ENCODE assay signal across 2 cellular contexts in the genomic region with DNA sequence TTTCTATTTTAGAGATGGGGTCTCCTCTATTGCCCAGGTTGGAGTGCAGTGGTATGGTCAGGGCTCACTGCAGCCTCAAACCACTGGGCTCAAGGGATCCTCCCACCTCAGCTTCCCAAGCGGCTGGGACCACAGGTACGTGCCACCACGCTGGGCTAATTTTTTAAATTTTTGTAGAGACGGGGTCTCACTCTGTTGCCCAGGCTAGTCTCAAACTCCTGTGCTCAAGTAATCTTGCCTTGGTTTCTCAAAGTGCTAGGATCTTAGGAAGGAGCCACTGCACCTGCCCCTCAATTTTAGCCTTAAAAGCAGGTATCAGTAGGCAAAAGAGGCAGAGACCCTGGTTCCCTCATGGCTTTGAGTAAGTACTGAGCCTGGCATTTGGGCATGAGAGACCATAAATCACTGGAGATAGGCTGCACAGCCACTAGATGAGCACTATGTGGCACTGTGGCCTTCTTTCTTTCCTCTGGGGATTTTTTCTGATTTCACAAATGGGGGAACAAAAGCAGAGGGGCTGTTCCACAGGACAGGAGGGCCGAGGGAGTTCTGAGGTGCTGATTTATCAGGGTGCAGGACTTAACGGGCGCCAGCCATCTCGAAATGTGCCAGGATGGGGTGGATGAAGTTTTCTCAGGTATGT.
TF ChIP-seq lines count a peak whose summit lies in the region.

No MANE protein-coding gene starts in this region.

TF ChIP-seq in HCT116, 20 proteins besides CTCF, POLR2A, EP300 and RAD21:
- TF ChIP-seq, protein P1, sequence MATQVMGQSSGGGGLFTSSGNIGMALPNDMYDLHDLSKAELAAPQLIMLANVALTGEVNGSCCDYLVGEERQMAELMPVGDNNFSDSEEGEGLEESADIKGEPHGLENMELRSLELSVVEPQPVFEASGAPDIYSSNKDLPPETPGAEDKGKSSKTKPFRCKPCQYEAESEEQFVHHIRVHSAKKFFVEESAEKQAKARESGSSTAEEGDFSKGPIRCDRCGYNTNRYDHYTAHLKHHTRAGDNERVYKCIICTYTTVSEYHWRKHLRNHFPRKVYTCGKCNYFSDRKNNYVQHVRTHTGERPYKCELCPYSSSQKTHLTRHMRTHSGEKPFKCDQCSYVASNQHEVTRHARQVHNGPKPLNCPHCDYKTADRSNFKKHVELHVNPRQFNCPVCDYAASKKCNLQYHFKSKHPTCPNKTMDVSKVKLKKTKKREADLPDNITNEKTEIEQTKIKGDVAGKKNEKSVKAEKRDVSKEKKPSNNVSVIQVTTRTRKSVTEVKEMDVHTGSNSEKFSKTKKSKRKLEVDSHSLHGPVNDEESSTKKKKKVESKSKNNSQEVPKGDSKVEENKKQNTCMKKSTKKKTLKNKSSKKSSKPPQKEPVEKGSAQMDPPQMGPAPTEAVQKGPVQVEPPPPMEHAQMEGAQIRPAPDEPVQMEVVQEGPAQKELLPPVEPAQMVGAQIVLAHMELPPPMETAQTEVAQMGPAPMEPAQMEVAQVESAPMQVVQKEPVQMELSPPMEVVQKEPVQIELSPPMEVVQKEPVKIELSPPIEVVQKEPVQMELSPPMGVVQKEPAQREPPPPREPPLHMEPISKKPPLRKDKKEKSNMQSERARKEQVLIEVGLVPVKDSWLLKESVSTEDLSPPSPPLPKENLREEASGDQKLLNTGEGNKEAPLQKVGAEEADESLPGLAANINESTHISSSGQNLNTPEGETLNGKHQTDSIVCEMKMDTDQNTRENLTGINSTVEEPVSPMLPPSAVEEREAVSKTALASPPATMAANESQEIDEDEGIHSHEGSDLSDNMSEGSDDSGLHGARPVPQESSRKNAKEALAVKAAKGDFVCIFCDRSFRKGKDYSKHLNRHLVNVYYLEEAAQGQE (IDR thresholded peaks at IDR 0.05; ENCODE audit: low read depth): no peak
- no peak for TF ChIP-seq JUND (IDR thresholded peaks at IDR 0.05)
- no peak for TF ChIP-seq ELF1 (IDR thresholded peaks at IDR 0.05; ENCODE audit: borderline replicate concordance, low read depth)
- TF ChIP-seq, protein P2, sequence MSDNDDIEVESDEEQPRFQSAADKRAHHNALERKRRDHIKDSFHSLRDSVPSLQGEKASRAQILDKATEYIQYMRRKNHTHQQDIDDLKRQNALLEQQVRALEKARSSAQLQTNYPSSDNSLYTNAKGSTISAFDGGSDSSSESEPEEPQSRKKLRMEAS (IDR thresholded peaks at IDR 0.05): no peak
- no peak for TF ChIP-seq CEBPB (IDR thresholded peaks at IDR 0.05; ENCODE audit: low read depth)
- no peak for TF ChIP-seq POLR2AphosphoS5 (IDR thresholded peaks at IDR 0.05; ENCODE audit: low read depth, low read length)
- TF ChIP-seq ZFX (IDR thresholded peaks at IDR 0.05): no peak
- TF ChIP-seq SIN3A (IDR thresholded peaks at IDR 0.05; ENCODE audit: low read depth): no peak
- TF ChIP-seq, protein P3, sequence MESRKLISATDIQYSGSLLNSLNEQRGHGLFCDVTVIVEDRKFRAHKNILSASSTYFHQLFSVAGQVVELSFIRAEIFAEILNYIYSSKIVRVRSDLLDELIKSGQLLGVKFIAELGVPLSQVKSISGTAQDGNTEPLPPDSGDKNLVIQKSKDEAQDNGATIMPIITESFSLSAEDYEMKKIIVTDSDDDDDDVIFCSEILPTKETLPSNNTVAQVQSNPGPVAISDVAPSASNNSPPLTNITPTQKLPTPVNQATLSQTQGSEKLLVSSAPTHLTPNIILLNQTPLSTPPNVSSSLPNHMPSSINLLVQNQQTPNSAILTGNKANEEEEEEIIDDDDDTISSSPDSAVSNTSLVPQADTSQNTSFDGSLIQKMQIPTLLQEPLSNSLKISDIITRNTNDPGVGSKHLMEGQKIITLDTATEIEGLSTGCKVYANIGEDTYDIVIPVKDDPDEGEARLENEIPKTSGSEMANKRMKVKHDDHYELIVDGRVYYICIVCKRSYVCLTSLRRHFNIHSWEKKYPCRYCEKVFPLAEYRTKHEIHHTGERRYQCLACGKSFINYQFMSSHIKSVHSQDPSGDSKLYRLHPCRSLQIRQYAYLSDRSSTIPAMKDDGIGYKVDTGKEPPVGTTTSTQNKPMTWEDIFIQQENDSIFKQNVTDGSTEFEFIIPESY (IDR thresholded peaks at IDR 0.05; ENCODE audit: extremely low read depth, insufficient replicate concordance, low read length): no peak
- no peak for TF ChIP-seq EGR1 (IDR thresholded peaks at IDR 0.05; ENCODE audit: low read depth)
- TF ChIP-seq, protein P4, sequence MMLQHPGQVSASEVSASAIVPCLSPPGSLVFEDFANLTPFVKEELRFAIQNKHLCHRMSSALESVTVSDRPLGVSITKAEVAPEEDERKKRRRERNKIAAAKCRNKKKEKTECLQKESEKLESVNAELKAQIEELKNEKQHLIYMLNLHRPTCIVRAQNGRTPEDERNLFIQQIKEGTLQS (IDR thresholded peaks at IDR 0.05): no peak
- no peak for TF ChIP-seq YY1 (IDR thresholded peaks at IDR 0.05; ENCODE audit: extremely low read depth, insufficient replicate concordance, low read depth, low read length)
- no peak for TF ChIP-seq EZH2phosphoT487 (IDR thresholded peaks at IDR 0.05; ENCODE audit: borderline replicate concordance)
- no peak for TF ChIP-seq SRF (IDR thresholded peaks at IDR 0.05; ENCODE audit: low read depth)
- TF ChIP-seq FOSL1 (IDR thresholded peaks at IDR 0.05; ENCODE audit: low read depth): no peak

TF ChIP-seq in HepG2, 621 proteins besides CTCF, POLR2A, EP300 and RAD21 (continued from another document):
- TF ChIP-seq TBL1XR1 (IDR thresholded peaks at IDR 0.05; ENCODE audit: borderline replicate concordance, low read length, partially characterized antibody): no peak
- no peak for TF ChIP-seq NFE2L1 (CRISPR knock-in tag; IDR thresholded peaks at IDR 0.05; ENCODE audit: borderline replicate concordance)
- peak; percentile 37 for TF ChIP-seq XRCC5 (optimal IDR thresholded peaks at IDR 0.05; ENCODE audit: low read length)
- TF ChIP-seq, protein P5, sequence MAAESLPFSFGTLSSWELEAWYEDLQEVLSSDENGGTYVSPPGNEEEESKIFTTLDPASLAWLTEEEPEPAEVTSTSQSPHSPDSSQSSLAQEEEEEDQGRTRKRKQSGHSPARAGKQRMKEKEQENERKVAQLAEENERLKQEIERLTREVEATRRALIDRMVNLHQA (CRISPR knock-in tag; IDR thresholded peaks at IDR 0.05): no peak
- TF ChIP-seq, protein P6, sequence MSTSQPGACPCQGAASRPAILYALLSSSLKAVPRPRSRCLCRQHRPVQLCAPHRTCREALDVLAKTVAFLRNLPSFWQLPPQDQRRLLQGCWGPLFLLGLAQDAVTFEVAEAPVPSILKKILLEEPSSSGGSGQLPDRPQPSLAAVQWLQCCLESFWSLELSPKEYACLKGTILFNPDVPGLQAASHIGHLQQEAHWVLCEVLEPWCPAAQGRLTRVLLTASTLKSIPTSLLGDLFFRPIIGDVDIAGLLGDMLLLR (CRISPR knock-in tag; IDR thresholded peaks at IDR 0.05): no peak
- TF ChIP-seq ZNF329 (CRISPR knock-in tag; IDR thresholded peaks at IDR 0.05; ENCODE audit: low read depth): no peak
